In the genomic region with DNA sequence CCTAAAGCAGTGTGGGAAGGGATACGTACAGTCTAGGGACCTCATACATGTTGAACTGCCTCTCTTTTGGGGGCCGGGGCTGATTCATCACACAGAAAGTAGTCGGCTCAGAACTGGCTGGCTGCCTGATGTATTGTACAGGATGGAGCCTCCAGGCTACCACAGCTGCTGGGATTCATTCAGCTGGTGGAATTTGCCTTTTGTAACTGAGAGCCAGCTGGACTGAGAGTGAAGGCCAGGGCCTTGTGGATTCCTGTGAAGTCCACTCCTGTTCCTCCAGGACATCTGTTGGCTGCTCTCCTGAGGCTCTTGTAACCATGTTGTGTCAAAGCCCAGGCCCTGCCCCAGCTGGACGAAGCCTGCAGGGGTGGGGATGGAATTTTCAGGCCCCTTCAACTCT, we compare ENCODE assay signal across 8 cellular contexts.
A peak's percentile ranks its signal among the peaks of the same experiment; 100 is the strongest.
DNase-seq lines count a peak whose midpoint lies in the region; ATAC-seq and TF ChIP-seq lines count a peak whose summit lies in the region.
"Had no signal": no experiment of that assay in that cellular context is flagged by ENCODE, and none has a peak within 500 bp of the region (broad histone marks: within the 10 kb centered on the region; RNA-seq: fewer than 3 reads in every experiment).

No MANE protein-coding gene starts in this region.

- H3K27ac ChIP-seq in PC-9: peak overlapping the region; percentile 16; the same call in 1 of the 2 replicates

- no peaks in the 10 kb centered on the region for H3K36me3 Mint-ChIP-seq in stimulated activated effector memory CD8-positive, alpha-beta T cell treated with anti-CD3 and anti-CD28 coated beads, Interleukin-12 subunit alpha, Interleukin-12 subunit beta, amount 100 ng/mL, for 72 hours

- no peaks in the 10 kb centered on the region for H4K20me1 ChIP-seq in PC-9 (ENCODE audit: insufficient read depth)

- no peaks in the 10 kb centered on the region; the same call in 1 of the 2 replicates for H3F3A ChIP-seq in PC-9 (ENCODE audit: insufficient read depth, low read depth)

- no peak overlapping the region for H3K4me3 Mint-ChIP-seq in stimulated activated effector memory CD8-positive, alpha-beta T cell treated with anti-CD3 and anti-CD28 coated beads, Interleukin-12 subunit alpha, Interleukin-12 subunit beta, amount 100 ng/mL, for 72 hours

- H3K79me2 ChIP-seq in PC-9 (ENCODE audit: low read depth): no peaks in the 10 kb centered on the region

- in situ Hi-C loops in ACHN (cut with HindIII; ENCODE audit: low pct_ligation_motif_present, low pct_unique_long_range_greater_than_20kb, low sequenced_read_pairs): no loop called here

- H3K9me3 Mint-ChIP-seq in stimulated activated effector memory CD8-positive, alpha-beta T cell treated with anti-CD3 and anti-CD28 coated beads, Interleukin-12 subunit alpha, Interleukin-12 subunit beta, amount 100 ng/mL, for 72 hours: no peaks in the 10 kb centered on the region

- H3K4me2 ChIP-seq in PC-9: no peak overlapping the region

- H3K4me3 ChIP-seq in PC-9: no peak overlapping the region
- H3K4me3 ChIP-seq: HAP-1 had no signal

- H3K4me1 ChIP-seq in PC-9 (replicated peaks; ENCODE audit: insufficient read depth): peaks cover 12% of the 10 kb centered on the region; the same call in 1 of the 2 replicates
- H3K4me1 ChIP-seq: HAP-1 had no signal

- intact Hi-C loops in PC-9 (cut with micrococcal nuclease; ENCODE audit: unreplicated experiment): no loop called here

- H3K9me2 ChIP-seq in PC-9 (ENCODE audit: insufficient read depth): no peaks in the 10 kb centered on the region

- POLR2A ChIA-PET in PC-9 (lab: Charles Lee; ENCODE audit: unreplicated experiment): no interaction called here

- no peak for TF ChIP-seq POLR2A in erythroblast (IDR thresholded peaks at IDR 0.05; ENCODE audit: low read length)

- no peak for ATAC-seq in stimulated activated effector memory CD8-positive, alpha-beta T cell treated with anti-CD3 and anti-CD28 coated beads, Interleukin-12 subunit alpha, Interleukin-12 subunit beta, amount 100 ng/mL, for 72 hours

- no peaks in the 10 kb centered on the region for H3K4me1 Mint-ChIP-seq in stimulated activated effector memory CD8-positive, alpha-beta T cell treated with anti-CD3 and anti-CD28 coated beads, Interleukin-12 subunit alpha, Interleukin-12 subunit beta, amount 100 ng/mL, for 72 hours

- CTCF ChIA-PET in PC-9 (lab: Charles Lee): no interaction called here

- no peaks in the 10 kb centered on the region for H3K27me3 ChIP-seq in PC-9 (ENCODE audit: insufficient read depth, low read depth)

- no peak overlapping the region for H2AFZ ChIP-seq in PC-9

- 0 out of 2 replicates have a peak, but pooled peaks cover 3% of the 10 kb centered on the region for H3K9me3 ChIP-seq in PC-9 (ENCODE audit: insufficient read depth, low read depth)
- H3K9me3 ChIP-seq: HAP-1 had no signal

- DNase-seq in PC-9 (no peak), epidermal melanocyte (ENCODE audit: insufficient read length, low spot score) (peak; percentile 87), medulla oblongata (ENCODE audit: extremely low spot score) (peak; percentile 66), ureter (ENCODE audit: low spot score) (peak; percentile 55), ACHN (no peak), erythroblast (lab: John Stamatoyannopoulos, UW) (no peak)
- DNase-seq in stimulated activated effector memory CD8-positive, alpha-beta T cell treated with anti-CD3 and anti-CD28 coated beads, Interleukin-12 subunit alpha, Interleukin-12 subunit beta, amount 100 ng/mL, for 72 hours (ENCODE audit: low spot score in 2 of 2): no peak

- H3K27ac Mint-ChIP-seq in stimulated activated effector memory CD8-positive, alpha-beta T cell treated with anti-CD3 and anti-CD28 coated beads, Interleukin-12 subunit alpha, Interleukin-12 subunit beta, amount 100 ng/mL, for 72 hours: no peak overlapping the region

- no TSS peak for BruUV-seq in PC-9 (replicated peaks; lab: Mats Ljungman, UMichigan)

- no peaks in the 10 kb centered on the region for H3K36me3 ChIP-seq in PC-9 (ENCODE audit: low read depth)
- H3K36me3 ChIP-seq: HAP-1 had no signal

- TF ChIP-seq CTCF in PC-9 (conservative IDR thresholded peaks at IDR 0.05): no peak

Comparison
In these comparisons a context has a peak if more than half of its experiments do, and no peak if none do; other contexts are left out.
1. DNase-seq: peak in epidermal melanocyte (single experiment), medulla oblongata (single experiment) and ureter (single experiment); none in PC-9 (0 of 2), ACHN (single experiment), erythroblast (0 of 2) and stimulated activated effector memory CD8-positive, alpha-beta T cell treated with anti-CD3 and anti-CD28 coated beads, Interleukin-12 subunit alpha, Interleukin-12 subunit beta, amount 100 ng/mL, for 72 hours (0 of 2).